12 cellular contexts compared by ENCODE assay signal in the genomic region with DNA sequence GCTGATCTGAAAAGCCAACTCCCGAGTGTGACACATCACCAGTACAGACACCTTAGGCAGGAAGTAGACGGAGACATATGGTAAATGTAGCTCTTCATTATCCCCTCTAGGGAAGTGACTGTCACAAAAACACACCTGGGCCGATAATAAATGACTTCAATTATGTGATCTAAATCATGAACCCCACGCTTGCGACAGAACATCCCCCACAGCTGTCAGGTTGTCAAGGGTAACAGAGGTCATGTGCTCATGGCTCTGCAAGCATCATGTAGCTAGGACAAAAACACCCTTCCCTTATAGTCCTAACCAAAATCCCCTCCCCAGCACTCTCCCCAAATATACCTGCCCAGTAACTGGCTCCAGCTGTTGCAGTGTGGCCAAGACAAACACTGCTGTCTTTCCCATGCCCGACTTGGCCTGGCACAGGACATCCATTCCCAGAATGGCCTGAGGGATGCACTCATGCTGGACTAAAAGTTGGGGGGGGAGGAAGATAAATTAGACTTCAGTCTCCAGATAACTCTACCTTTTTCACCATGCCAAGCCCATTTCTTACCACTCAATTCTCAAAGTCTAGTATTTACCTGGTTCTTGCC. TPM values are rescaled to one million over a fixed set of nuclear protein-coding genes. Genes with fewer than 3 reads are reported as not detected.
A peak's percentile ranks its signal among the peaks of the same experiment; 100 is the strongest.
DNase-seq lines count a peak whose midpoint lies in the region; ATAC-seq, FAIRE-seq and TF ChIP-seq lines count a peak whose summit lies in the region.
"Had no signal": no experiment of that assay in that cellular context is flagged by ENCODE, and none has a peak within 500 bp of the region (broad histone marks: within the 10 kb centered on the region; RNA-seq: fewer than 3 reads in every experiment).

No MANE protein-coding gene starts in this region.

- intact Hi-C loops in CD4-positive, alpha-beta T cell (cut with DNase I, micrococcal nuclease): no loop called here
- intact Hi-C loops in dendritic cell treated with granulocyte-macrophage colony-stimulating factor and Interleukin-4, amounts not matched to agents 40 ng/mL and 50 ng/mL, for 4 days (cut with micrococcal nuclease): no loop called here
- intact Hi-C loops in natural killer cell (cut with micrococcal nuclease): no loop called here

- no peaks in the 10 kb centered on the region for H3K9me3 Mint-ChIP-seq in CD4-positive, alpha-beta T cell
- no peaks in the 10 kb centered on the region for H3K9me3 Mint-ChIP-seq in dendritic cell treated with granulocyte-macrophage colony-stimulating factor and Interleukin-4, amounts not matched to agents 40 ng/mL and 50 ng/mL, for 4 days
- H3K9me3 Mint-ChIP-seq in natural killer cell: no peaks in the 10 kb centered on the region

- peaks cover 76% of the 10 kb centered on the region for H3K36me3 Mint-ChIP-seq in CD4-positive, alpha-beta T cell (ENCODE audit: low read depth)
- H3K36me3 Mint-ChIP-seq in dendritic cell treated with granulocyte-macrophage colony-stimulating factor and Interleukin-4, amounts not matched to agents 40 ng/mL and 50 ng/mL, for 4 days (ENCODE audit: low read depth): peaks cover 79% of the 10 kb centered on the region
- peaks cover 33% of the 10 kb centered on the region for H3K36me3 Mint-ChIP-seq in natural killer cell

- peak overlapping the region; percentile 94 for H3K27ac ChIP-seq in CD4-positive, alpha-beta T cell (ENCODE audit: low read depth, low read length)

- no peaks in the 10 kb centered on the region for H3K27me3 ChIP-seq in CD4-positive, alpha-beta T cell (ENCODE audit: control insufficient read depth, insufficient read depth, low read length)

- CTCF ChIA-PET in CD4-positive, alpha-beta T cell (lab: Charles Lee): interaction anchor here (1.3 to 3.9 kb wide), 3 partner anchors 11 to 45 kb away, joined by 3 to 30 read pairs (median 6); no protein-coding TSS in a partner anchor

- H3K4me3 Mint-ChIP-seq in CD4-positive, alpha-beta T cell: peak overlapping the region; percentile 96
- peak overlapping the region; percentile 37 for H3K4me3 Mint-ChIP-seq in dendritic cell treated with granulocyte-macrophage colony-stimulating factor and Interleukin-4, amounts not matched to agents 40 ng/mL and 50 ng/mL, for 4 days
- peak overlapping the region; percentile 99 for H3K4me3 Mint-ChIP-seq in natural killer cell

- ATAC-seq in CD4-positive, alpha-beta T cell (ENCODE audit: poor library complexity): no peak
- ATAC-seq in natural killer cell: no peak
- ATAC-seq in HG03469 (IDR thresholded peaks at IDR 0.05; ENCODE audit: unreplicated experiment): no peak

- H3K27me3 Mint-ChIP-seq in CD4-positive, alpha-beta T cell: no peaks in the 10 kb centered on the region
- H3K27me3 Mint-ChIP-seq in dendritic cell treated with granulocyte-macrophage colony-stimulating factor and Interleukin-4, amounts not matched to agents 40 ng/mL and 50 ng/mL, for 4 days: no peaks in the 10 kb centered on the region
- H3K27me3 Mint-ChIP-seq in natural killer cell (ENCODE audit: low read depth in 2 of 2): no peaks in the 10 kb centered on the region

- no peaks in the 10 kb centered on the region for H3K9me3 ChIP-seq in CD4-positive, alpha-beta T cell (ENCODE audit: control insufficient read depth, low read length)

- H3K27ac Mint-ChIP-seq in CD4-positive, alpha-beta T cell: peak overlapping the region; percentile 99
- H3K27ac Mint-ChIP-seq in dendritic cell treated with granulocyte-macrophage colony-stimulating factor and Interleukin-4, amounts not matched to agents 40 ng/mL and 50 ng/mL, for 4 days: peak overlapping the region; percentile 3
- peak overlapping the region; percentile 94 to 96 for H3K27ac Mint-ChIP-seq in natural killer cell

- TF ChIP-seq CTCF in CD4-positive, alpha-beta T cell (IDR thresholded peaks at IDR 0.05): no peak
- no peak for TF ChIP-seq CTCF in natural killer cell (IDR thresholded peaks at IDR 0.05)

- peaks cover 61% of the 10 kb centered on the region for H3K4me1 Mint-ChIP-seq in CD4-positive, alpha-beta T cell (ENCODE audit: low read depth)
- peaks cover 28% of the 10 kb centered on the region for H3K4me1 Mint-ChIP-seq in dendritic cell treated with granulocyte-macrophage colony-stimulating factor and Interleukin-4, amounts not matched to agents 40 ng/mL and 50 ng/mL, for 4 days (ENCODE audit: low read depth)
- peaks cover 55 to 62% of the 10 kb centered on the region in 2 donors for H3K4me1 Mint-ChIP-seq in natural killer cell

- FAIRE-seq in GM19239 (lab: Jason Lieb, UNC): no peak
- FAIRE-seq: islet of Langerhans had no signal

- no peak for DNase-seq in CD4-positive, alpha-beta T cell
- DNase-seq in NCI-H69 (lab: John Stamatoyannopoulos, UW) (peak; percentile 78), natural killer cell (no peak), GM19239 (ENCODE audit: insufficient read length, low spot score) (no peak), AG20443 (ENCODE audit: low spot score) (no peak), iPS-NIHi7 (ENCODE audit: extremely low spot score) (no peak)
- DNase-seq: stimulated activated CD4-positive, alpha-beta T cell treated with anti-CD3 and anti-CD28 coated beads, Interleukin-2, amount 100 ng/mL, for 24 hours had no signal

- POLR2A ChIA-PET in CD4-positive, alpha-beta T cell (lab: Charles Lee): interaction anchor here (0.9 to 4.0 kb wide), 5 partner anchors 10 to 268 kb away, joined by 3 to 88 read pairs (median 4); a partner anchor contains a TSS

RNA-seq across cellular contexts. Expression of a gene that starts 2.9 kb away (rescaled TPM):
- 100 to 1,000 TPM; 483 to 498 TPM for total RNA-seq in CD4-positive, alpha-beta T cell
- total RNA-seq in natural killer cell: 100 to 1,000 TPM; 506 to 571 (median 534) TPM

RNA-seq across cellular contexts. Expression of a gene that starts 7.5 kb away (rescaled TPM):
- total RNA-seq in CD4-positive, alpha-beta T cell: 1 to 10 TPM; 2.6 to 3.3 TPM
- 1 to 10 TPM; 1.0 to 2.5 (median 2.1) TPM for total RNA-seq in natural killer cell
- total RNA-seq: HT-29 had no signal

RNA-seq across cellular contexts. Expression of a gene that starts 8.5 kb away (rescaled TPM):
- total RNA-seq in CD4-positive, alpha-beta T cell: 1 to 10 TPM; 7.6 to 9.3 TPM
- 10 to 100 TPM in 2 of 3 donors, 1 to 10 TPM in 1; 8.1 to 10.9 (median 10.7) TPM for total RNA-seq in natural killer cell

RNA-seq across cellular contexts. Expression of a gene that starts 10.1 kb away (rescaled TPM):
- total RNA-seq in CD4-positive, alpha-beta T cell: not detected
- total RNA-seq in natural killer cell: not detected
- total RNA-seq: HT-29, RPMI7951 had no signal

RNA-seq across cellular contexts. Expression of a gene that starts 33.2 kb away (rescaled TPM):
- 10 to 100 TPM; 15.4 to 16.7 TPM for total RNA-seq in CD4-positive, alpha-beta T cell
- 10 to 100 TPM in 1 of 3 donors, 1 to 10 TPM in 2; 7.6 to 13.1 (median 8.7) TPM for total RNA-seq in natural killer cell
- total RNA-seq: HT-29, RPMI7951 had no signal

Comparison
In these comparisons a context has a peak if more than half of its experiments do, and no peak if none do; other contexts are left out.
1. H3K27ac Mint-ChIP-seq: peak in every context shown above with its lines; median percentile 99 in CD4-positive, alpha-beta T cell; 95 in natural killer cell; 3 in dendritic cell treated with granulocyte-macrophage colony-stimulating factor and Interleukin-4, amounts not matched to agents 40 ng/mL and 50 ng/mL, for 4 days.
2. H3K4me3 Mint-ChIP-seq: peak in every context shown above with its lines; median percentile 99 in natural killer cell; 96 in CD4-positive, alpha-beta T cell; 37 in dendritic cell treated with granulocyte-macrophage colony-stimulating factor and Interleukin-4, amounts not matched to agents 40 ng/mL and 50 ng/mL, for 4 days.